Comparison of ENCODE assay signal across 14 cellular contexts in the genomic region with DNA sequence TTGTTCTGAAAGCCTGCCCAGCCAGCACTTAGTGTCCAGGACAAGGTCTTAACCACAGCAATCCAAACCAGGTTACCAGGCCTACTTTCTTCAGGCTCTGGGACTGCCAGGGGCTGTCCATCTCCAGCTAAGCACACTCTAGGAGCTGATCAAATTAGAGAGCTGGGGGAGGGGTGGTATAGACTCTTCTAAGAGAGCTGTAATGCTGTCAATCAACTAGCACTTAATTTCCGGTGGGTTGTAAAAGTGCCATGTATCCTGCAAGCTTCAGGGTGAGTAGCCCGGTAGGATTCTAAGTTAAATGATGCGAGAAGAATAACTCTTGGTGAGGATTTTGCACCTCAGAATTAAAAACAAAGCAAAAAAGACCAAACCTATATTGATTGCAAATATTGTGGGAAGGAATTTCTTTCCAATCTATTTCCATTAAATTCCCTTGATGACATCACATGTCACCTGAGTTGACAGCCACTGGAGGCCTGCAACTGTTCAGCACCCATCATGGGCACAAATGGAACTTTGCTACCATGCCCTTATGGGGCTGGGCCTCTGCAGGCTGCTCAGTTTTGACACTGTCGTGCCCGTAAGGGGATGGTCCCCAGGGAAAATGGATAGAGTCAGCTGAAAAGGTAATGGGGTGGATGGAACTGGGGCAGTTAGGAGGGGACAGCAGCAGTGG. TPM values are rescaled to one million over a fixed set of nuclear protein-coding genes. Genes with fewer than 3 reads are reported as not detected.
DNase-seq lines count a peak whose midpoint lies in the region; ATAC-seq and TF ChIP-seq lines count a peak whose summit lies in the region.
"Had no signal": no experiment of that assay in that cellular context is flagged by ENCODE, and none has a peak within 500 bp of the region (broad histone marks: within the 10 kb centered on the region; RNA-seq: fewer than 3 reads in every experiment).

No MANE protein-coding gene starts in this region.

- intact Hi-C loops in left ventricle myocardium inferior (cut with micrococcal nuclease) (no loop called here), left ventricle myocardium superior (cut with micrococcal nuclease) (no loop called here)

- TF ChIP-seq CTCF in left ventricle myocardium inferior (IDR thresholded peaks at IDR 0.05; ENCODE audit: borderline replicate concordance) = no peak

- H3K36me3 ChIP-seq in left ventricle myocardium inferior = no peaks in the 10 kb centered on the region
- H3K36me3 ChIP-seq in effector memory CD4-positive, alpha-beta T cell (ENCODE audit: control insufficient read depth, insufficient read depth, low read length) = no peaks in the 10 kb centered on the region
- H3K36me3 ChIP-seq: ascending aorta had no signal

- H3K4me3 ChIP-seq in left ventricle myocardium inferior = no peak overlapping the region
- no peak overlapping the region for H3K4me3 ChIP-seq in effector memory CD4-positive, alpha-beta T cell (ENCODE audit: insufficient read depth, low read depth, low read length, poor library complexity, severe bottlenecking)
- H3K4me3 ChIP-seq: ascending aorta had no signal

- H3K4me1 ChIP-seq in left ventricle myocardium inferior = peaks cover 17% of the 10 kb centered on the region
- H3K4me1 ChIP-seq in effector memory CD4-positive, alpha-beta T cell (ENCODE audit: control insufficient read depth, insufficient read depth, low read length, poor library complexity, severe bottlenecking) = no peaks in the 10 kb centered on the region
- H3K4me1 ChIP-seq: ascending aorta, parathyroid adenoma had no signal

- no peak for ATAC-seq in left ventricle myocardium superior
- ATAC-seq in activated CD4-positive, CD25-positive, alpha-beta regulatory T cell treated with anti-CD3 and anti-CD28 coated beads, Interleukin-2, amount 50 U/mL, for 24 hours = no peak
- ATAC-seq: activated CD8-positive, alpha-beta T cell treated with anti-CD3 and anti-CD28 coated beads, Interleukin-2, amount 10 ng/mL, durations not matched to agents 7 days and 5 days had no signal

- peak overlapping the region; percentile 58 for H3K27ac ChIP-seq in left ventricle myocardium inferior (replicated peaks)
- H3K27ac ChIP-seq in effector memory CD4-positive, alpha-beta T cell (ENCODE audit: insufficient read depth, low read length, poor library complexity, severe bottlenecking) = no peak overlapping the region
- H3K27ac ChIP-seq: ascending aorta, parathyroid adenoma had no signal

- no peaks in the 10 kb centered on the region for H3K9me3 ChIP-seq in left ventricle myocardium inferior (replicated peaks)
- no peaks in the 10 kb centered on the region for H3K9me3 ChIP-seq in effector memory CD4-positive, alpha-beta T cell (ENCODE audit: control insufficient read depth, low read length)
- H3K9me3 ChIP-seq: ascending aorta had no signal

- H3K27me3 ChIP-seq in left ventricle myocardium inferior (ENCODE audit: low read depth) = peaks cover 5% of the 10 kb centered on the region
- no peaks in the 10 kb centered on the region for H3K27me3 ChIP-seq in effector memory CD4-positive, alpha-beta T cell (replicated peaks; ENCODE audit: control insufficient read depth, insufficient read depth, low read length, poor library complexity, severe bottlenecking)
- H3K27me3 ChIP-seq: ascending aorta had no signal

- no peak for DNase-seq in left ventricle myocardium inferior
- no peak for DNase-seq in left ventricle myocardium superior
- peak; percentile 40 for DNase-seq in SHP77 treated with DMSO at 0.1 percent for 48 hours (lab: John Stamatoyannopoulos, UW)
- DNase-seq in left kidney (ENCODE audit: low read depth, low spot score) = peak; percentile 99
- DNase-seq in activated gamma-delta T cell (lab: John Stamatoyannopoulos, UW) = no peak
- DNase-seq in effector memory CD4-positive, alpha-beta T cell = no peak
- no peak for DNase-seq in DMS53 (lab: John Stamatoyannopoulos, UW)
- DNase-seq: activated CD8-positive, alpha-beta T cell treated with anti-CD3 and anti-CD28 coated beads, Interleukin-2, amount 10 ng/mL, durations not matched to agents 7 days and 5 days; cortex of kidney; NCI-H526 treated with DMSO at 0.1 percent for 48 hours; SIG-M5 had no signal

RNA-seq across cellular contexts. Expression of gene COX7A2L, which starts 8.7 kb away (rescaled TPM):
- total RNA-seq in left ventricle myocardium inferior (109 TPM), left ventricle myocardium superior (98.4 TPM)

Comparison
In these comparisons a context has a peak if more than half of its experiments do, and no peak if none do; other contexts are left out.
1. DNase-seq: peak in SHP77 treated with DMSO at 0.1 percent for 48 hours (single experiment) and left kidney (single experiment); none in left ventricle myocardium inferior (single experiment), left ventricle myocardium superior (single experiment), activated gamma-delta T cell (single experiment), effector memory CD4-positive, alpha-beta T cell (0 of 3) and DMS53 (single experiment).